Comparison of ENCODE assay signal across 26 cellular contexts in genomic region chr3:183802989-183803388, GRCh38. TPM values are rescaled to one million over a fixed set of nuclear protein-coding genes. Genes with fewer than 3 reads are reported as not detected.
DNase-seq lines count a peak whose midpoint lies in the region; ATAC-seq and TF ChIP-seq lines count a peak whose summit lies in the region.
"Had no signal": no experiment of that assay in that cellular context is flagged by ENCODE, and none has a peak within 500 bp of the region (broad histone marks: within the 10 kb centered on the region; RNA-seq: fewer than 3 reads in every experiment).

No MANE protein-coding gene starts in this region.

- H3K9me3 Mint-ChIP-seq in T-helper 2 cell treated with Interferon-gamma antibody and Interleukin-4, amounts not matched to agents 5 μg/mL and 100 μg/mL, for 36 hours: no peaks in the 10 kb centered on the region
- H3K9me3 Mint-ChIP-seq: activated T-helper 17 cell treated with anti-CD3 and anti-CD28 coated beads, Interleukin-2, amount 50 U/mL, for 72 hours; central memory CD8-positive, alpha-beta T cell; H9; IgD-negative memory B cell had no signal

- peak; percentile 83 for DNase-seq in DMS79 (lab: John Stamatoyannopoulos, UW)
- DNase-seq in NCI-H2196 treated with DMSO at 0.1 percent for 48 hours (lab: John Stamatoyannopoulos, UW; ENCODE audit: unreplicated experiment): peak; percentile 45
- peak; percentile 70 for DNase-seq in cerebellar cortex (ENCODE audit: low spot score)
- peak in 1 of 2 donors; percentile 45 for DNase-seq in left lung
- DNase-seq in NCI-H146 (lab: John Stamatoyannopoulos, UW): no peak
- DNase-seq in T-helper 2 cell treated with Interferon-gamma antibody and Interleukin-4, amounts not matched to agents 5 μg/mL and 100 μg/mL, for 36 hours (ENCODE audit: low spot score): no peak
- no peak for DNase-seq in coronary artery (ENCODE audit: low spot score)
- DNase-seq: activated naive CD4-positive, alpha-beta T cell treated with anti-CD3 and anti-CD28 coated beads, Interleukin-2, amount 50 U/mL, for 16 hours; DMS153; glutamatergic neuron; H9; kidney; NCI-H1092 treated with DMSO at 0.1 percent for 48 hours; NCI-H2081; NCI-H510A treated with DMSO at 0.1 percent for 48 hours; stimulated activated CD4-positive, alpha-beta T cell treated with anti-CD3 and anti-CD28 coated beads, Interleukin-1b, Interleukin-23, amount 100 ng/mL, for 48 hours; stimulated activated CD8-positive, alpha-beta memory T cell treated with anti-CD3 and anti-CD28 coated beads, Interleukin-4, amount 100 ng/mL, for 48 hours; stomach; SW 1271; transverse colon had no signal

- H3K9me3 ChIP-seq in left lung: no peaks in the 10 kb centered on the region
- H3K9me3 ChIP-seq: BLaER1, stomach, transverse colon had no signal

- no peak overlapping the region for H3K4me3 ChIP-seq in left lung
- H3K4me3 ChIP-seq in coronary artery: no peak overlapping the region
- H3K4me3 ChIP-seq: BLaER1, smooth muscle cell, stomach, transverse colon had no signal

- peaks cover 0 to 97% of the 10 kb centered on the region in 2 donors for H3K36me3 ChIP-seq in left lung

- no peaks in the 10 kb centered on the region for H3K4me1 ChIP-seq in left lung
- H3K4me1 ChIP-seq: BLaER1, parathyroid adenoma, stomach, transverse colon had no signal

- no peak for TF ChIP-seq CTCF in left lung (IDR thresholded peaks at IDR 0.05)
- no peak for TF ChIP-seq CTCF in coronary artery (IDR thresholded peaks at IDR 0.05)

- H3K4me1 Mint-ChIP-seq in T-helper 2 cell treated with Interferon-gamma antibody and Interleukin-4, amounts not matched to agents 5 μg/mL and 100 μg/mL, for 36 hours (ENCODE audit: low read depth): no peaks in the 10 kb centered on the region
- H3K4me1 Mint-ChIP-seq: central memory CD8-positive, alpha-beta T cell; H9; IgD-negative memory B cell had no signal

- peaks cover 65% of the 10 kb centered on the region for H3K36me3 Mint-ChIP-seq in T-helper 2 cell treated with Interferon-gamma antibody and Interleukin-4, amounts not matched to agents 5 μg/mL and 100 μg/mL, for 36 hours (ENCODE audit: low read depth)

- no peaks in the 10 kb centered on the region for H3K27me3 Mint-ChIP-seq in T-helper 2 cell treated with Interferon-gamma antibody and Interleukin-4, amounts not matched to agents 5 μg/mL and 100 μg/mL, for 36 hours (ENCODE audit: low read depth)
- H3K27me3 Mint-ChIP-seq: activated T-helper 17 cell treated with anti-CD3 and anti-CD28 coated beads, Interleukin-2, amount 50 U/mL, for 72 hours; central memory CD8-positive, alpha-beta T cell; IgD-negative memory B cell had no signal

- H3K27ac ChIP-seq in left lung (no peak overlapping the region), coronary artery (no peak overlapping the region)
- H3K27ac ChIP-seq: BLaER1, parathyroid adenoma, stomach, transverse colon had no signal

- no peaks in the 10 kb centered on the region for H3K27me3 ChIP-seq in left lung
- H3K27me3 ChIP-seq: BLaER1, stomach, transverse colon had no signal

- no peak overlapping the region for H3K4me3 Mint-ChIP-seq in T-helper 2 cell treated with Interferon-gamma antibody and Interleukin-4, amounts not matched to agents 5 μg/mL and 100 μg/mL, for 36 hours
- H3K4me3 Mint-ChIP-seq: activated T-helper 17 cell treated with anti-CD3 and anti-CD28 coated beads, Interleukin-2, amount 50 U/mL, for 72 hours; central memory CD8-positive, alpha-beta T cell; H9; IgD-negative memory B cell had no signal

- H3K27ac Mint-ChIP-seq in T-helper 2 cell treated with Interferon-gamma antibody and Interleukin-4, amounts not matched to agents 5 μg/mL and 100 μg/mL, for 36 hours: no peak overlapping the region
- H3K27ac Mint-ChIP-seq: activated T-helper 17 cell treated with anti-CD3 and anti-CD28 coated beads, Interleukin-2, amount 50 U/mL, for 72 hours; IgD-negative memory B cell had no signal

- peak; percentile 76 for ATAC-seq in left lung
- ATAC-seq: activated T-helper 17 cell treated with anti-CD3 and anti-CD28 coated beads, Interleukin-2, amount 50 U/mL, for 72 hours had no signal

- intact Hi-C loops in left lung (cut with DNase I): no loop called here

RNA-seq across cellular contexts. Expression of gene MAP6D1, which starts 22.4 kb away (rescaled TPM):
- total RNA-seq in left lung: 1 to 10 TPM in 1 of 2 donors, under 1 TPM in 1; 0.38 to 1.2 TPM

Comparison
In these comparisons a context has a peak if more than half of its experiments do, and no peak if none do; other contexts are left out.
1. DNase-seq: peak in DMS79 (single experiment), NCI-H2196 treated with DMSO at 0.1 percent for 48 hours (single experiment) and cerebellar cortex (single experiment); none in NCI-H146 (single experiment), T-helper 2 cell treated with Interferon-gamma antibody and Interleukin-4, amounts not matched to agents 5 μg/mL and 100 μg/mL, for 36 hours (single experiment) and coronary artery (single experiment).